Comparison of ENCODE assay signal across 20 cellular contexts in the genomic region with DNA sequence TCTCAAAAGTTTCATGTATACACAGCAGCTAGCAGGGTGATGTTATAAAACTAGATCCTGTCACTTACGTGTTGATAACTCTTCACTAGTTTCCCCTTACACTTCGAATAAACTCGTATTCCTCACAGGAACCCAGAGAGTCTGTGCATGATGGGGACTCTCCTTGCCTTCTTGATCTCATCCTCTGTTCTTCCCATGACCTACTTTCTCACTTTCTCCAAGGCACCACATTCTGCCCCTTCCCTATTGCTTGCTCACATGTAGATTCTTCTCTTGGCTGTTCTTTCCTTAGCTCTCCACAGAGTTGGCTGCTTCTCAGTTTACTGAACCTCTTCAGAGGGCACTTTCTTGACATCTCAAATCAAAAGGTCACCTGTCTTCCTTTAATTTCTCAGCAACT. TPM values are rescaled to one million over a fixed set of nuclear protein-coding genes. Genes with fewer than 3 reads are reported as not detected.
DNase-seq lines count a peak whose midpoint lies in the region; ATAC-seq, FAIRE-seq and TF ChIP-seq lines count a peak whose summit lies in the region.
"Had no signal": no experiment of that assay in that cellular context is flagged by ENCODE, and none has a peak within 500 bp of the region (broad histone marks: within the 10 kb centered on the region; RNA-seq: fewer than 3 reads in every experiment).

No MANE protein-coding gene starts in this region.

- H3K4me1 ChIP-seq in OCI-LY7 (ENCODE audit: insufficient read depth, low read length, poor library complexity, severe bottlenecking) (peaks cover 9% of the 10 kb centered on the region), keratinocyte (ENCODE audit: control insufficient read depth, extremely low read depth, insufficient read depth, low read length) (peaks cover 17% of the 10 kb centered on the region), smooth muscle cell (ENCODE audit: low read depth) (no peaks in the 10 kb centered on the region), uterus (peaks cover 0 to 4% of the 10 kb centered on the region in 2 donors)

- H3K4me1 Mint-ChIP-seq in activated naive CD4-positive, alpha-beta T cell treated with anti-CD3 and anti-CD28 coated beads, Interleukin-2, amount 10 ng/mL, durations not matched to agents 7 days and 5 days: peaks cover 16% of the 10 kb centered on the region
- peaks cover 12% of the 10 kb centered on the region for H3K4me1 Mint-ChIP-seq in activated naive CD4-positive, alpha-beta T cell treated with anti-CD3 and anti-CD28 coated beads for 36 hours (ENCODE audit: low read depth)

- CTCF ChIA-PET in activated naive CD4-positive, alpha-beta T cell treated with anti-CD3 and anti-CD28 coated beads, Interleukin-2, amount 10 ng/mL, durations not matched to agents 7 days and 5 days (lab: Charles Lee): no interaction called here
- CTCF ChIA-PET in activated naive CD4-positive, alpha-beta T cell treated with anti-CD3 and anti-CD28 coated beads for 36 hours (lab: Charles Lee): interaction anchor here (0.7 kb wide), 1 partner anchor 55 kb away, joined by 3 read pairs; no protein-coding TSS in a partner anchor
- CTCF ChIA-PET in OCI-LY7 (lab: Charles Lee; ENCODE audit: unreplicated experiment): no interaction called here

- H3K36me3 ChIP-seq in OCI-LY7 (ENCODE audit: insufficient read depth, low read length) (no peaks in the 10 kb centered on the region), keratinocyte (ENCODE audit: control insufficient read depth in 2 of 2, extremely low read depth in 1 of 2, insufficient read depth in 2 of 2, low read length in 2 of 2) (no peaks in the 10 kb centered on the region), smooth muscle cell (ENCODE audit: low read depth) (no peaks in the 10 kb centered on the region), uterus (no peaks in the 10 kb centered on the region)
- H3K36me3 ChIP-seq: esophagus muscularis mucosa, right atrium auricular region, upper lobe of right lung had no signal

- intact Hi-C loops in activated naive CD4-positive, alpha-beta T cell treated with anti-CD3 and anti-CD28 coated beads for 36 hours (cut with micrococcal nuclease): loop anchor here (5.0 to 10.0 kb wide), 4 partner anchors 592 to 1960 kb away; partner anchors contain the start of genes BICD2, ERCC6L2, FANCC and PTCH1
- intact Hi-C loops in OCI-LY7 (cut with micrococcal nuclease; ENCODE audit: unreplicated experiment): no loop called here
- intact Hi-C loops in uterus (cut with DNase I; ENCODE audit: low total_unique reads): no loop called here

- no peak for TF ChIP-seq POLR2A in uterus (IDR thresholded peaks at IDR 0.05)

- ATAC-seq in GM21576 (IDR thresholded peaks at IDR 0.05; ENCODE audit: unreplicated experiment): no peak
- ATAC-seq: activated naive CD8-positive, alpha-beta T cell treated with anti-CD3 and anti-CD28 coated beads, Interleukin-2, amount 50 U/mL, for 24 hours; Panc1; upper lobe of right lung had no signal

- H4K20me1 ChIP-seq in OCI-LY7 (ENCODE audit: insufficient read depth, low read length) (no peaks in the 10 kb centered on the region), keratinocyte (ENCODE audit: control insufficient read depth, extremely low read depth, insufficient read depth, low read length) (no peaks in the 10 kb centered on the region), smooth muscle cell (ENCODE audit: low read depth) (no peaks in the 10 kb centered on the region)

- no peaks in the 10 kb centered on the region for H3K36me3 Mint-ChIP-seq in activated naive CD4-positive, alpha-beta T cell treated with anti-CD3 and anti-CD28 coated beads, Interleukin-2, amount 10 ng/mL, durations not matched to agents 7 days and 5 days
- no peaks in the 10 kb centered on the region for H3K36me3 Mint-ChIP-seq in activated naive CD4-positive, alpha-beta T cell treated with anti-CD3 and anti-CD28 coated beads for 36 hours (ENCODE audit: low read depth)

- H3K27ac Mint-ChIP-seq in activated naive CD4-positive, alpha-beta T cell treated with anti-CD3 and anti-CD28 coated beads, Interleukin-2, amount 10 ng/mL, durations not matched to agents 7 days and 5 days: no peak overlapping the region
- no peak overlapping the region for H3K27ac Mint-ChIP-seq in activated naive CD4-positive, alpha-beta T cell treated with anti-CD3 and anti-CD28 coated beads for 36 hours
- H3K27ac Mint-ChIP-seq: stimulated activated naive CD8-positive, alpha-beta T cell treated with anti-CD3 and anti-CD28 coated beads, Interleukin-15, Interleukin-2, amounts not matched to agents 100 ng/mL and 50 ng/mL, for 24 hours had no signal

- H3K9me3 Mint-ChIP-seq in activated naive CD4-positive, alpha-beta T cell treated with anti-CD3 and anti-CD28 coated beads, Interleukin-2, amount 10 ng/mL, durations not matched to agents 7 days and 5 days: no peaks in the 10 kb centered on the region
- H3K9me3 Mint-ChIP-seq in activated naive CD4-positive, alpha-beta T cell treated with anti-CD3 and anti-CD28 coated beads for 36 hours: no peaks in the 10 kb centered on the region
- H3K9me3 Mint-ChIP-seq: activated naive CD8-positive, alpha-beta T cell treated with anti-CD3 and anti-CD28 coated beads, Interleukin-2, amount 50 U/mL, for 24 hours; stimulated activated naive CD8-positive, alpha-beta T cell treated with anti-CD3 and anti-CD28 coated beads, Interleukin-15, Interleukin-2, amounts not matched to agents 100 ng/mL and 50 ng/mL, for 24 hours had no signal

- H3K9me3 ChIP-seq in OCI-LY7 (ENCODE audit: low read length) (no peaks in the 10 kb centered on the region), keratinocyte (ENCODE audit: control insufficient read depth, low read depth, low read length) (no peaks in the 10 kb centered on the region), smooth muscle cell (replicated peaks; ENCODE audit: low read depth) (no peaks in the 10 kb centered on the region), uterus (no peaks in the 10 kb centered on the region)
- H3K9me3 ChIP-seq: esophagus muscularis mucosa, right atrium auricular region, upper lobe of right lung had no signal

- H3K27me3 ChIP-seq in keratinocyte (ENCODE audit: control insufficient read depth, extremely low read depth, insufficient read depth, low read length) (no peaks in the 10 kb centered on the region), smooth muscle cell (ENCODE audit: low read depth) (no peaks in the 10 kb centered on the region), uterus (no peaks in the 10 kb centered on the region)
- H3K27me3 ChIP-seq: esophagus muscularis mucosa, right atrium auricular region, upper lobe of right lung had no signal

- H3K79me2 ChIP-seq in OCI-LY7 (ENCODE audit: insufficient read depth, low read depth, low read length) (peaks cover 16% of the 10 kb centered on the region; the same call in 1 of the 2 replicates), keratinocyte (ENCODE audit: control insufficient read depth, insufficient read depth, low read length) (peaks cover 21% of the 10 kb centered on the region), smooth muscle cell (ENCODE audit: low read depth) (peaks cover 25% of the 10 kb centered on the region)

- H2AFZ ChIP-seq in OCI-LY7 (ENCODE audit: low read length) (peak overlapping the region; percentile 56; the same call in 1 of the 2 replicates), keratinocyte (ENCODE audit: control insufficient read depth, low read length) (peak overlapping the region; percentile 75), smooth muscle cell (ENCODE audit: low read depth) (peak overlapping the region; percentile 65)

- no peak overlapping the region for H3K27ac ChIP-seq in OCI-LY7 (ENCODE audit: low read depth, low read length, poor library complexity, severe bottlenecking)
- H3K27ac ChIP-seq in keratinocyte (ENCODE audit: control insufficient read depth, insufficient read depth, low read length): no peak overlapping the region
- peak overlapping the region; percentile 35 for H3K27ac ChIP-seq in smooth muscle cell (ENCODE audit: low read depth)
- no peak overlapping the region for H3K27ac ChIP-seq in uterus

- no peak for DNase-seq in activated naive CD4-positive, alpha-beta T cell treated with anti-CD3 and anti-CD28 coated beads, Interleukin-2, amount 10 ng/mL, durations not matched to agents 7 days and 5 days
- DNase-seq in activated naive CD4-positive, alpha-beta T cell treated with anti-CD3 and anti-CD28 coated beads for 36 hours: no peak
- DNase-seq in OCI-LY7 (ENCODE audit: low spot score): no peak
- no peak for DNase-seq in keratinocyte (ENCODE audit: low read depth, low spot score)
- no peak for DNase-seq in smooth muscle cell (lab: John Stamatoyannopoulos, UW; ENCODE audit: unreplicated experiment)
- DNase-seq in HTR-8/SVneo (ENCODE audit: insufficient read length, low spot score): no peak
- DNase-seq in uterus: no peak
- DNase-seq: activated CD4-positive, alpha-beta T cell treated with anti-CD3 and anti-CD28 coated beads, Interleukin-2, amount 50 U/mL, for 4 hours; activated naive CD8-positive, alpha-beta T cell treated with anti-CD3 and anti-CD28 coated beads, Interleukin-2, amount 50 U/mL, for 24 hours; activated T-cell treated with anti-CD3 and anti-CD28 coated beads, Interleukin-2, amount 50 U/mL, for 1 hour; caudate nucleus; NCI-H1092 treated with DMSO at 0.1 percent for 48 hours; NCI-H2081 treated with DMSO at 0.1 percent for 48 hours; NCI-H69; upper lobe of right lung had no signal

- H3K4me3 ChIP-seq in OCI-LY7 (ENCODE audit: low read depth, low read length, poor library complexity, severe bottlenecking) (no peak overlapping the region), keratinocyte (ENCODE audit: control insufficient read depth in 2 of 3, extremely low read depth in 1 of 3, insufficient read depth in 2 of 3, low read depth in 1 of 3, low read length in 3 of 3) (no peak overlapping the region), smooth muscle cell (no peak overlapping the region), uterus (no peak overlapping the region)

- H3F3A ChIP-seq in smooth muscle cell (ENCODE audit: low read depth): peaks cover 5% of the 10 kb centered on the region

- H3K9me2 ChIP-seq in OCI-LY7 (ENCODE audit: insufficient read depth, low read length): no peaks in the 10 kb centered on the region

- no peak overlapping the region for H3K4me2 ChIP-seq in OCI-LY7 (ENCODE audit: low read length)
- H3K4me2 ChIP-seq in keratinocyte (ENCODE audit: control insufficient read depth, extremely low read depth, insufficient read depth, low read depth, low read length): no peak overlapping the region
- H3K4me2 ChIP-seq in smooth muscle cell: no peak overlapping the region

- 88% methylated on average over 3 of the region's 3 CpGs for WGBS in smooth muscle cell (ENCODE audit: low lambda C conversion rate)

- no peak for FAIRE-seq in keratinocyte (lab: Jason Lieb, UNC)
- no peak for FAIRE-seq in HTR-8/SVneo (lab: Jason Lieb, UNC)

- no peak for TF ChIP-seq CTCF in OCI-LY7 (conservative IDR thresholded peaks at IDR 0.05; ENCODE audit: low read length)
- no peak for TF ChIP-seq CTCF in keratinocyte (optimal IDR thresholded peaks at IDR 0.05 in 1 of 3, IDR thresholded peaks at IDR 0.05 in 1 of 3, conservative IDR thresholded peaks at IDR 0.05 in 1 of 3; ENCODE audit: extremely low read depth in 1 of 3, insufficient read depth in 2 of 3, low read length in 3 of 3)
- no peak for TF ChIP-seq CTCF in smooth muscle cell (IDR thresholded peaks at IDR 0.05; ENCODE audit: borderline replicate concordance, insufficient read depth, poor library complexity, severe bottlenecking)
- TF ChIP-seq CTCF in uterus (IDR thresholded peaks at IDR 0.05): no peak

- peak overlapping the region; percentile 15 for H3K4me3 Mint-ChIP-seq in activated naive CD4-positive, alpha-beta T cell treated with anti-CD3 and anti-CD28 coated beads, Interleukin-2, amount 10 ng/mL, durations not matched to agents 7 days and 5 days
- H3K4me3 Mint-ChIP-seq in activated naive CD4-positive, alpha-beta T cell treated with anti-CD3 and anti-CD28 coated beads for 36 hours: no peak overlapping the region

- H3K27me3 Mint-ChIP-seq in activated naive CD4-positive, alpha-beta T cell treated with anti-CD3 and anti-CD28 coated beads, Interleukin-2, amount 10 ng/mL, durations not matched to agents 7 days and 5 days: peaks cover 7% of the 10 kb centered on the region
- H3K27me3 Mint-ChIP-seq in activated naive CD4-positive, alpha-beta T cell treated with anti-CD3 and anti-CD28 coated beads for 36 hours (ENCODE audit: low read depth): no peaks in the 10 kb centered on the region
- H3K27me3 Mint-ChIP-seq: activated naive CD8-positive, alpha-beta T cell treated with anti-CD3 and anti-CD28 coated beads, Interleukin-2, amount 50 U/mL, for 24 hours; stimulated activated naive CD8-positive, alpha-beta T cell treated with anti-CD3 and anti-CD28 coated beads, Interleukin-15, Interleukin-2, amounts not matched to agents 100 ng/mL and 50 ng/mL, for 24 hours had no signal

- POLR2A ChIA-PET in OCI-LY7 (lab: Charles Lee): interaction anchor here (0.6 to 1.0 kb wide), 5 partner anchors 9 to 1853 kb away, joined by 3 to 5 read pairs (median 3); no protein-coding TSS in a partner anchor

- H3K9me1 ChIP-seq in keratinocyte (ENCODE audit: control insufficient read depth, extremely low read depth, insufficient read depth, low read length): no peaks in the 10 kb centered on the region

- no TSS peak for BruUV-seq in OCI-LY7 (replicated peaks; lab: Mats Ljungman, UMichigan)

- dilution Hi-C loops in keratinocyte (cut with MboI; ENCODE audit: extremely low pct_ligation_motif_present, low sequenced_read_pairs): no loop called here

- no peak overlapping the region for H3K9ac ChIP-seq in keratinocyte (ENCODE audit: control insufficient read depth, extremely low read depth, insufficient read depth, low read length)
- H3K9ac ChIP-seq in smooth muscle cell (ENCODE audit: low read depth): no peak overlapping the region

RNA-seq across cellular contexts. Expression of gene AOPEP, which starts 1.2 kb away (rescaled TPM):
- 1 to 10 TPM; 5.8 to 6.4 TPM for total RNA-seq in activated naive CD4-positive, alpha-beta T cell treated with anti-CD3 and anti-CD28 coated beads for 36 hours
- total RNA-seq in OCI-LY7 (2014; rRNA removed; shearing (Covaris generic)): 17.3 and 20.5 TPM in 2 replicates
- total RNA-seq in OCI-LY7 (2022) (20.6 and 24.3 TPM in 2 replicates), smooth muscle cell (70.4 and 94.9 TPM in 2 replicates), uterus (100 to 1,000 TPM in 2 of 4 donors, 10 to 100 TPM in 2; 80.7 to 428 (median 126) TPM)
- polyA plus RNA-seq in keratinocyte (25.2 to 30.1 TPM (median 27.0 TPM) in 3 replicates), smooth muscle cell (52.7 and 63.1 TPM in 2 replicates)
- polyA plus RNA-seq in keratinocyte (2011; ENCODE audit: low read depth): 29.3 TPM
- polyA plus RNA-seq in keratinocyte (2011; cell fraction: cytosol; rRNA removed): 17.8 and 20.8 TPM in 2 replicates
- polyA plus RNA-seq in keratinocyte (2011; cell fraction: nucleus; rRNA removed): 33.6 and 34.1 TPM in 2 replicates
- polyA plus RNA-seq in keratinocyte (2012; ENCODE audit: low replicate concordance): 16.8 and 24.4 TPM in 2 replicates
- 17.7 to 46.4 TPM (median 41.8 TPM) in 3 replicates for polyA minus RNA-seq in keratinocyte
- 22.3 TPM for polyA minus RNA-seq in keratinocyte (2011; cell fraction: cytosol; rRNA and poly(A)+ RNA removed)
- polyA minus RNA-seq in keratinocyte (2011; cell fraction: nucleus; rRNA and poly(A)+ RNA removed): 48.9 and 95.1 TPM in 2 replicates
